Comparison of ENCODE assay signal across 26 cellular contexts in the genomic region with DNA sequence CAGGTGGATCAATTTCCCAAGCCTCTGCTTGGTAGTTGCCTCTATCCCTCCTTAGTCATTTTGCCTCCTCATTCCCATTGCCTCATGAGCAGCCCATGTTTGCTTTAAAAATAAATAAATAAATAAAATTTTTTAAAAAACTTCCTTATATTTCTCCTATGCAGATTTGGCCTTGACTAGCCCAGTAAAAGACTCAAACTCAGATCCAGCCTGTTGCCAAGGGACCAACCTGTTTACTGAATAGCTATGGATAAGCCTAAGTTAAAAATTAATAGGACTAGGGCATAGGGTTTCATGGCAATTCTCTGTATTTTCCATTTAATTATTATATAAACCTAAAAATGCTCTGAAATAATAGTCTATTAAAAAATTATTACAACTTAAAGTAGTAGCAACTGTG.
"Had no signal": no experiment of that assay in that cellular context is flagged by ENCODE, and none has a peak within 500 bp of the region (broad histone marks: within the 10 kb centered on the region; RNA-seq: fewer than 3 reads in every experiment).

No MANE protein-coding gene starts in this region.

- H3K27ac Mint-ChIP-seq: immature natural killer cell; naive thymus-derived CD8-positive, alpha-beta T cell; nephron; stimulated activated naive B cell treated with anti-CD40 and anti-IgM and Interleukin-4, amounts not matched to agents 10 μg/mL and 1 μg/mL and 100 μg/mL, for 72 hours had no signal

- H3K27me3 Mint-ChIP-seq: stimulated activated naive B cell treated with anti-CD40 and anti-IgM and Interleukin-4, amounts not matched to agents 10 μg/mL and 1 μg/mL and 100 μg/mL, for 72 hours had no signal

- H3K4me3 Mint-ChIP-seq: immature natural killer cell; naive thymus-derived CD8-positive, alpha-beta T cell; nephron; neural crest cell; stimulated activated naive B cell treated with anti-CD40 and anti-IgM and Interleukin-4, amounts not matched to agents 10 μg/mL and 1 μg/mL and 100 μg/mL, for 72 hours had no signal

- ATAC-seq: left colon; left lung; lower lobe of right lung; naive thymus-derived CD8-positive, alpha-beta T cell; psoas muscle; right lobe of liver; stimulated activated naive B cell treated with anti-CD40 and anti-IgM and Interleukin-4, amounts not matched to agents 10 μg/mL and 1 μg/mL and 100 μg/mL, for 72 hours; stimulated activated naive CD8-positive, alpha-beta T cell treated with anti-CD3 and anti-CD28 coated beads, Interleukin-15, Interleukin-2, amounts not matched to agents 100 U/mL and 50 U/mL, for 24 hours had no signal

- H3K4me3 ChIP-seq: left lung, lower lobe of right lung, psoas muscle, right lobe of liver, smooth muscle cell, stomach, testis, thyroid gland, transverse colon, upper lobe of left lung, vagina had no signal

- H3K4me1 ChIP-seq: left lung, lower lobe of right lung, parathyroid adenoma, psoas muscle, right lobe of liver, stomach, testis, thyroid gland, transverse colon, upper lobe of left lung, vagina had no signal

- H3K27me3 ChIP-seq: left lung, right lobe of liver, stomach, testis, thyroid gland, transverse colon, upper lobe of left lung, vagina had no signal

- H3K9me3 ChIP-seq: psoas muscle, right lobe of liver, testis, thyroid gland, transverse colon, vagina had no signal

- H3K4me1 Mint-ChIP-seq: immature natural killer cell; naive thymus-derived CD8-positive, alpha-beta T cell; nephron; neural crest cell; stimulated activated naive B cell treated with anti-CD40 and anti-IgM and Interleukin-4, amounts not matched to agents 10 μg/mL and 1 μg/mL and 100 μg/mL, for 72 hours had no signal

- H3K27ac ChIP-seq: left lung, lower lobe of right lung, parathyroid adenoma, psoas muscle, right lobe of liver, stomach, testis, thyroid gland, transverse colon, upper lobe of left lung, vagina had no signal

- H3K36me3 Mint-ChIP-seq: naive thymus-derived CD8-positive, alpha-beta T cell had no signal

- H3K36me3 ChIP-seq: left lung, lower lobe of right lung, right lobe of liver, stomach, thyroid gland, transverse colon, upper lobe of left lung, vagina had no signal

- DNase-seq: hypothalamus; immature natural killer cell; kidney; left colon; left lung; lower lobe of right lung; mammary epithelial cell; mesenchymal stem cell; naive thymus-derived CD8-positive, alpha-beta T cell; nucleus accumbens; psoas muscle; right lobe of liver; stimulated activated CD4-positive, alpha-beta T cell treated with anti-CD3 and anti-CD28 coated beads, Interleukin-1b, Interleukin-23, amount 100 ng/mL, for 48 hours; stimulated activated CD4-positive, alpha-beta T cell treated with anti-CD3 and anti-CD28 coated beads, Interleukin-2, amount 100 ng/mL, for 48 hours; stimulated activated naive B cell treated with anti-CD40 and anti-IgM and Interleukin-4, amounts not matched to agents 10 μg/mL and 1 μg/mL and 100 μg/mL, for 72 hours; stimulated activated naive CD8-positive, alpha-beta T cell treated with anti-CD3 and anti-CD28 coated beads, Interleukin-15, Interleukin-2, amounts not matched to agents 100 U/mL and 50 U/mL, for 24 hours; stomach; testis; thyroid gland; transverse colon; upper lobe of left lung had no signal
